In genomic region chr2:57045236-57045635, GRCh38 we compare ENCODE assay signal across 25 cellular contexts.
DNase-seq lines count a peak whose midpoint lies in the region; ATAC-seq and TF ChIP-seq lines count a peak whose summit lies in the region.
"Had no signal": no experiment of that assay in that cellular context is flagged by ENCODE, and none has a peak within 500 bp of the region (broad histone marks: within the 10 kb centered on the region; RNA-seq: fewer than 3 reads in every experiment).

No MANE protein-coding gene starts in this region.

- no peak overlapping the region for H3K4me3 ChIP-seq in endodermal cell (ENCODE audit: low read length)
- H3K4me3 ChIP-seq: BLaER1, GM12878 had no signal

- peak; percentile 53 for DNase-seq in SK-MEL-5 (ENCODE audit: low read depth, low spot score)
- peak; percentile 3 for DNase-seq in medulla oblongata (ENCODE audit: extremely low spot score)
- DNase-seq in pons (ENCODE audit: low spot score) = peak; percentile 6
- DNase-seq in COLO668 (lab: John Stamatoyannopoulos, UW; ENCODE audit: unreplicated experiment) = no peak
- DNase-seq in cardiac septum (ENCODE audit: low spot score) = no peak
- DNase-seq in endodermal cell = no peak
- DNase-seq: 8988T; ACHN; BE2C; C1 segment of cervical spinal cord; CD4-positive, alpha-beta memory T cell; CD4-positive, CD25-positive, alpha-beta regulatory T cell; CD8-positive, alpha-beta memory T cell; COR-L47; DMS 273 treated with DMSO at 0.1 percent for 48 hours; DMS153; DMS53; DMS79; DND-41; EL; GDM1 had no signal

- no peaks in the 10 kb centered on the region for H3K9me3 ChIP-seq in endodermal cell (ENCODE audit: control insufficient read depth, low read length)
- H3K9me3 ChIP-seq: BE2C, BLaER1 had no signal

- ATAC-seq in GM21825 (IDR thresholded peaks at IDR 0.05; ENCODE audit: unreplicated experiment) = no peak
- ATAC-seq: GM12878 had no signal

- H3K4me1 ChIP-seq in endodermal cell (ENCODE audit: control insufficient read depth, insufficient read depth, low read length) = no peaks in the 10 kb centered on the region
- H3K4me1 ChIP-seq: BE2C had no signal

- no peaks in the 10 kb centered on the region for H3K36me3 Mint-ChIP-seq in endodermal cell (ENCODE audit: low read depth)
- H3K36me3 Mint-ChIP-seq: CD14-positive monocyte; CD4-positive, alpha-beta memory T cell; CD4-positive, CD25-positive, alpha-beta regulatory T cell; CD8-positive, alpha-beta memory T cell had no signal

- H3K27ac ChIP-seq in endodermal cell (ENCODE audit: low read depth, low read length) = no peak overlapping the region
- H3K27ac ChIP-seq: BLaER1 had no signal

- no peaks in the 10 kb centered on the region for H3K27me3 Mint-ChIP-seq in endodermal cell (ENCODE audit: insufficient read depth)
- H3K27me3 Mint-ChIP-seq: CD4-positive, alpha-beta memory T cell; CD4-positive, CD25-positive, alpha-beta regulatory T cell; CD8-positive, alpha-beta memory T cell had no signal

- intact Hi-C loops in cardiac septum (cut with DNase I) = no loop called here

- no peaks in the 10 kb centered on the region for H3K27me3 ChIP-seq in endodermal cell (ENCODE audit: control insufficient read depth, insufficient read depth, low read length, poor library complexity, severe bottlenecking)
- H3K27me3 ChIP-seq: BE2C, BLaER1 had no signal

- H3K4me1 Mint-ChIP-seq in endodermal cell = no peaks in the 10 kb centered on the region
- H3K4me1 Mint-ChIP-seq: CD14-positive monocyte; CD4-positive, alpha-beta memory T cell; CD4-positive, CD25-positive, alpha-beta regulatory T cell; CD8-positive, alpha-beta memory T cell had no signal

- H3K4me3 Mint-ChIP-seq in endodermal cell = no peak overlapping the region
- H3K4me3 Mint-ChIP-seq: CD14-positive monocyte; CD4-positive, alpha-beta memory T cell; CD4-positive, CD25-positive, alpha-beta regulatory T cell; CD8-positive, alpha-beta memory T cell had no signal

- TF ChIP-seq CTCF in endodermal cell (conservative IDR thresholded peaks at IDR 0.05) = no peak

- no peak overlapping the region for H3K27ac Mint-ChIP-seq in endodermal cell
- H3K27ac Mint-ChIP-seq: CD14-positive monocyte; CD4-positive, alpha-beta memory T cell; CD4-positive, CD25-positive, alpha-beta regulatory T cell; CD8-positive, alpha-beta memory T cell had no signal

- WGBS in endodermal cell (ENCODE audit: insufficient coverage in 1 of 2, insufficient read length in 1 of 2), 2 experiments = 76% methylated on average over 1 of the region's 1 CpG; no CpG with 5 or more reads in 1 of the 2 experiments

- no peaks in the 10 kb centered on the region for H3K36me3 ChIP-seq in endodermal cell (ENCODE audit: control insufficient read depth, insufficient read depth, low read length)
- H3K36me3 ChIP-seq: BE2C, BLaER1 had no signal

- no peaks in the 10 kb centered on the region for H3K9me3 Mint-ChIP-seq in endodermal cell

- no peak overlapping the region for H3K9ac ChIP-seq in endodermal cell (ENCODE audit: extremely low read depth, low read length, poor library complexity, severe bottlenecking)
- H3K9ac ChIP-seq: BLaER1 had no signal

- in situ Hi-C loops in SK-MEL-5 (cut with HindIII; ENCODE audit: low pct_unique_long_range_greater_than_20kb, low sequenced_read_pairs) = no loop called here

Comparison
In these comparisons a context has a peak if more than half of its experiments do, and no peak if none do; other contexts are left out.
1. DNase-seq: peak in SK-MEL-5 (single experiment), medulla oblongata (single experiment) and pons (single experiment); none in COLO668 (single experiment), cardiac septum (single experiment) and endodermal cell (single experiment).